In the genomic region with DNA sequence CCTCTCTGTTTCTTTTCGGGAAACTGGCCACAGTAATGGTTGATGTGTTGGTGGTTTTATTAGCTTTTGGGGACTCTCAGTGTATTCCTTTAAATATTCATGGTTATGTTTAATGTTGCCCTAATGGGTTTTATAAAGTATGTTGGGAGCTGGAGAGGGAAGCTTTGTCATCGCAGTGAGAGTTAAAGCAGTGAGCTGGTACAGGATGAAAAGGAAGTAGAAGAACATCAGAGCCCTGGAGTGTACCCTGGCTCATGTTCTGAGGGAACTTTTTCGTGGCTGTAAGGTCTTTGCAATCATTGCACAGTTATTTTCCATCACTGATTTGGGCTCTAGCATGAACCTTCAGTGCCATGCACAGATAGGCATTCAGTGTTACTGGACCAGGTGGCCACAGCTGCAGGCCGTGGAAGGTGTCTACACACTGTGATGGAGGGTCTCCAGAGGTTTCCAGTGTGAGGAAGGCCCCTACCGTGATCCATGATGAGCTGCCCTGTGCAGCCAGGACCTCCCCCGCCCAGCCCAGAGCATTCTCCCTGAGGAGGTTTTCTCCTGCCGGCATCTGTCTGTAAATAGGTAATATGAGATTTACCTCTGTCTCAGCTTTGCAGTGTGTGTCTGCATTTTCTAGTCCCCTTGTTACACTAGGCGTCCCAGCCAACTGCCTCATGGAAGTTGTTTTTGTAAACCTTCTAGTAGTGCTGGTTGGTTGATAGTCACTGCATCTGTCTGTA, we compare ENCODE assay signal across 2 cellular contexts.
TF ChIP-seq lines count a peak whose summit lies in the region.

No MANE protein-coding gene starts in this region.

TF ChIP-seq in liver, 16 proteins besides CTCF, POLR2A, EP300 and RAD21:
- TF ChIP-seq GABPA (IDR thresholded peaks at IDR 0.05 in 1 of 2, conservative IDR thresholded peaks at IDR 0.05 in 1 of 2) (no peak), EGR1 (IDR thresholded peaks at IDR 0.05; ENCODE audit: low read depth in 2 of 2) (no peak), HNF4A (conservative IDR thresholded peaks at IDR 0.05) (no peak), YY1 (IDR thresholded peaks at IDR 0.05) (no peak), TAF1 (conservative IDR thresholded peaks at IDR 0.05) (no peak), SP1 (IDR thresholded peaks at IDR 0.05) (no peak), FOXA1 (IDR thresholded peaks at IDR 0.05) (no peak)
- TF ChIP-seq, protein P1, sequence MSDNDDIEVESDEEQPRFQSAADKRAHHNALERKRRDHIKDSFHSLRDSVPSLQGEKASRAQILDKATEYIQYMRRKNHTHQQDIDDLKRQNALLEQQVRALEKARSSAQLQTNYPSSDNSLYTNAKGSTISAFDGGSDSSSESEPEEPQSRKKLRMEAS (IDR thresholded peaks at IDR 0.05), result no peak
- TF ChIP-seq, protein P2, sequence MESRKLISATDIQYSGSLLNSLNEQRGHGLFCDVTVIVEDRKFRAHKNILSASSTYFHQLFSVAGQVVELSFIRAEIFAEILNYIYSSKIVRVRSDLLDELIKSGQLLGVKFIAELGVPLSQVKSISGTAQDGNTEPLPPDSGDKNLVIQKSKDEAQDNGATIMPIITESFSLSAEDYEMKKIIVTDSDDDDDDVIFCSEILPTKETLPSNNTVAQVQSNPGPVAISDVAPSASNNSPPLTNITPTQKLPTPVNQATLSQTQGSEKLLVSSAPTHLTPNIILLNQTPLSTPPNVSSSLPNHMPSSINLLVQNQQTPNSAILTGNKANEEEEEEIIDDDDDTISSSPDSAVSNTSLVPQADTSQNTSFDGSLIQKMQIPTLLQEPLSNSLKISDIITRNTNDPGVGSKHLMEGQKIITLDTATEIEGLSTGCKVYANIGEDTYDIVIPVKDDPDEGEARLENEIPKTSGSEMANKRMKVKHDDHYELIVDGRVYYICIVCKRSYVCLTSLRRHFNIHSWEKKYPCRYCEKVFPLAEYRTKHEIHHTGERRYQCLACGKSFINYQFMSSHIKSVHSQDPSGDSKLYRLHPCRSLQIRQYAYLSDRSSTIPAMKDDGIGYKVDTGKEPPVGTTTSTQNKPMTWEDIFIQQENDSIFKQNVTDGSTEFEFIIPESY (IDR thresholded peaks at IDR 0.05), result no peak
- TF ChIP-seq, protein P3, sequence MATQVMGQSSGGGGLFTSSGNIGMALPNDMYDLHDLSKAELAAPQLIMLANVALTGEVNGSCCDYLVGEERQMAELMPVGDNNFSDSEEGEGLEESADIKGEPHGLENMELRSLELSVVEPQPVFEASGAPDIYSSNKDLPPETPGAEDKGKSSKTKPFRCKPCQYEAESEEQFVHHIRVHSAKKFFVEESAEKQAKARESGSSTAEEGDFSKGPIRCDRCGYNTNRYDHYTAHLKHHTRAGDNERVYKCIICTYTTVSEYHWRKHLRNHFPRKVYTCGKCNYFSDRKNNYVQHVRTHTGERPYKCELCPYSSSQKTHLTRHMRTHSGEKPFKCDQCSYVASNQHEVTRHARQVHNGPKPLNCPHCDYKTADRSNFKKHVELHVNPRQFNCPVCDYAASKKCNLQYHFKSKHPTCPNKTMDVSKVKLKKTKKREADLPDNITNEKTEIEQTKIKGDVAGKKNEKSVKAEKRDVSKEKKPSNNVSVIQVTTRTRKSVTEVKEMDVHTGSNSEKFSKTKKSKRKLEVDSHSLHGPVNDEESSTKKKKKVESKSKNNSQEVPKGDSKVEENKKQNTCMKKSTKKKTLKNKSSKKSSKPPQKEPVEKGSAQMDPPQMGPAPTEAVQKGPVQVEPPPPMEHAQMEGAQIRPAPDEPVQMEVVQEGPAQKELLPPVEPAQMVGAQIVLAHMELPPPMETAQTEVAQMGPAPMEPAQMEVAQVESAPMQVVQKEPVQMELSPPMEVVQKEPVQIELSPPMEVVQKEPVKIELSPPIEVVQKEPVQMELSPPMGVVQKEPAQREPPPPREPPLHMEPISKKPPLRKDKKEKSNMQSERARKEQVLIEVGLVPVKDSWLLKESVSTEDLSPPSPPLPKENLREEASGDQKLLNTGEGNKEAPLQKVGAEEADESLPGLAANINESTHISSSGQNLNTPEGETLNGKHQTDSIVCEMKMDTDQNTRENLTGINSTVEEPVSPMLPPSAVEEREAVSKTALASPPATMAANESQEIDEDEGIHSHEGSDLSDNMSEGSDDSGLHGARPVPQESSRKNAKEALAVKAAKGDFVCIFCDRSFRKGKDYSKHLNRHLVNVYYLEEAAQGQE (IDR thresholded peaks at IDR 0.05), result no peak
- TF ChIP-seq, protein P4, sequence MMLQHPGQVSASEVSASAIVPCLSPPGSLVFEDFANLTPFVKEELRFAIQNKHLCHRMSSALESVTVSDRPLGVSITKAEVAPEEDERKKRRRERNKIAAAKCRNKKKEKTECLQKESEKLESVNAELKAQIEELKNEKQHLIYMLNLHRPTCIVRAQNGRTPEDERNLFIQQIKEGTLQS (IDR thresholded peaks at IDR 0.05), result no peak

TF ChIP-seq in HepG2, 621 proteins besides CTCF, POLR2A, EP300 and RAD21:
- no peak for TF ChIP-seq GPN1 (CRISPR knock-in tag; IDR thresholded peaks at IDR 0.05; ENCODE audit: borderline replicate concordance)
- TF ChIP-seq, protein P5, sequence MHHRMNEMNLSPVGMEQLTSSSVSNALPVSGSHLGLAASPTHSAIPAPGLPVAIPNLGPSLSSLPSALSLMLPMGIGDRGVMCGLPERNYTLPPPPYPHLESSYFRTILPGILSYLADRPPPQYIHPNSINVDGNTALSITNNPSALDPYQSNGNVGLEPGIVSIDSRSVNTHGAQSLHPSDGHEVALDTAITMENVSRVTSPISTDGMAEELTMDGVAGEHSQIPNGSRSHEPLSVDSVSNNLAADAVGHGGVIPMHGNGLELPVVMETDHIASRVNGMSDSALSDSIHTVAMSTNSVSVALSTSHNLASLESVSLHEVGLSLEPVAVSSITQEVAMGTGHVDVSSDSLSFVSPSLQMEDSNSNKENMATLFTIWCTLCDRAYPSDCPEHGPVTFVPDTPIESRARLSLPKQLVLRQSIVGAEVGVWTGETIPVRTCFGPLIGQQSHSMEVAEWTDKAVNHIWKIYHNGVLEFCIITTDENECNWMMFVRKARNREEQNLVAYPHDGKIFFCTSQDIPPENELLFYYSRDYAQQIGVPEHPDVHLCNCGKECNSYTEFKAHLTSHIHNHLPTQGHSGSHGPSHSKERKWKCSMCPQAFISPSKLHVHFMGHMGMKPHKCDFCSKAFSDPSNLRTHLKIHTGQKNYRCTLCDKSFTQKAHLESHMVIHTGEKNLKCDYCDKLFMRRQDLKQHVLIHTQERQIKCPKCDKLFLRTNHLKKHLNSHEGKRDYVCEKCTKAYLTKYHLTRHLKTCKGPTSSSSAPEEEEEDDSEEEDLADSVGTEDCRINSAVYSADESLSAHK (CRISPR knock-in tag; IDR thresholded peaks at IDR 0.05; ENCODE audit: borderline replicate concordance), result no peak
- no peak for TF ChIP-seq BRCA1 (CRISPR knock-in tag; IDR thresholded peaks at IDR 0.05)
- TF ChIP-seq ZNF205 (CRISPR knock-in tag; IDR thresholded peaks at IDR 0.05), result no peak
- TF ChIP-seq SIX4 (CRISPR knock-in tag; IDR thresholded peaks at IDR 0.05), result no peak
- TF ChIP-seq ZFP36L1 (CRISPR knock-in tag; IDR thresholded peaks at IDR 0.05), result no peak
- TF ChIP-seq HOXA3 (CRISPR knock-in tag; IDR thresholded peaks at IDR 0.05), result no peak
- no peak for TF ChIP-seq NFIB (CRISPR knock-in tag; IDR thresholded peaks at IDR 0.05; ENCODE audit: borderline replicate concordance)
- TF ChIP-seq NKX3-1 (CRISPR knock-in tag; IDR thresholded peaks at IDR 0.05), result no peak
- TF ChIP-seq FOXM1 (CRISPR knock-in tag; IDR thresholded peaks at IDR 0.05), result no peak
- no peak for TF ChIP-seq RARA (CRISPR knock-in tag; IDR thresholded peaks at IDR 0.05)
- TF ChIP-seq ZNF367 (CRISPR knock-in tag; IDR thresholded peaks at IDR 0.05; ENCODE audit: borderline replicate concordance), result no peak
- TF ChIP-seq WIZ (CRISPR knock-in tag; IDR thresholded peaks at IDR 0.05), result no peak
- no peak for TF ChIP-seq CENPT (CRISPR knock-in tag; IDR thresholded peaks at IDR 0.05; ENCODE audit: low read depth)
- no peak for TF ChIP-seq NCOA2 (CRISPR knock-in tag; IDR thresholded peaks at IDR 0.05)
- no peak for TF ChIP-seq ZNF546 (CRISPR knock-in tag; conservative IDR thresholded peaks at IDR 0.05)
- no peak for TF ChIP-seq ZNF446 (CRISPR knock-in tag; IDR thresholded peaks at IDR 0.05)
- no peak for TF ChIP-seq NFYC (CRISPR knock-in tag; IDR thresholded peaks at IDR 0.05)
